Comparison of ENCODE assay signal across 10 cellular contexts in the genomic region with DNA sequence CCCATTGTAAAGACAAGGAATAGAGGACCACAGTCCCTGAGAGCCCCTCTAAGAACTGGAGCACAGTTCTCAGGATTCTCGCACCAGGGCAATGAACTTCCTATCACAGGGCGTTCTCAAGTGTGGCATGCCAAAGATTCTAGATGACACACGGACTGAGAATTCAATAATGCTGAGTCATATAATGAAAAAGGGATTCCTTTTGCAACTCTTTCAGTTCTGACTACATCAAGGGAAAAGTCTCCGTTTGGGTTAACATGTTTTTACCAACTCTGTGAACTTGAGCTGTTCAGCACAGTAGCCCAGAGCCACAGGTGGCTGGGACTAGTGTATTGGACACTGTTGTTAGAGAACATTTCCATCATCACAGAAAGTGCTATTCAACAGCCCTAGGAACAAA. TPM values are rescaled to one million over a fixed set of nuclear protein-coding genes. Genes with fewer than 3 reads are reported as not detected.
DNase-seq lines count a peak whose midpoint lies in the region; ATAC-seq and TF ChIP-seq lines count a peak whose summit lies in the region.
"Had no signal": no experiment of that assay in that cellular context is flagged by ENCODE, and none has a peak within 500 bp of the region (broad histone marks: within the 10 kb centered on the region; RNA-seq: fewer than 3 reads in every experiment).

No MANE protein-coding gene starts in this region.

- H3K27ac ChIP-seq in PC-3 (ENCODE audit: low read length) (peak overlapping the region; percentile 78), endodermal cell (ENCODE audit: low read depth, low read length) (no peak overlapping the region)
- H3K27ac ChIP-seq: HL-60 had no signal

- H3K36me3 Mint-ChIP-seq in activated T-cell treated with anti-CD3 and anti-CD28 coated beads, Interleukin-2, amount 50 U/mL, for 24 hours (ENCODE audit: low read depth) = peaks cover 68% of the 10 kb centered on the region
- peaks cover 34% of the 10 kb centered on the region for H3K36me3 Mint-ChIP-seq in endodermal cell (ENCODE audit: low read depth)

- peaks cover 18% of the 10 kb centered on the region for H3K36me3 ChIP-seq in PC-3 (ENCODE audit: low read depth, low read length)
- H3K36me3 ChIP-seq in endodermal cell (ENCODE audit: control insufficient read depth, insufficient read depth, low read length) = peaks cover 30% of the 10 kb centered on the region

- WGBS in endodermal cell (ENCODE audit: insufficient coverage in 1 of 2, insufficient read length in 1 of 2), 2 experiments = 84 to 100% methylated on average over 2 to 4 of the region's 4 CpGs

- H3K27me3 Mint-ChIP-seq in activated T-cell treated with anti-CD3 and anti-CD28 coated beads, Interleukin-2, amount 50 U/mL, for 24 hours = no peaks in the 10 kb centered on the region
- no peaks in the 10 kb centered on the region for H3K27me3 Mint-ChIP-seq in endodermal cell (ENCODE audit: insufficient read depth)

- peaks cover 71% of the 10 kb centered on the region for H3K79me2 ChIP-seq in PC-3 (ENCODE audit: low read length)

- peaks cover 4% of the 10 kb centered on the region for H3F3A ChIP-seq in PC-3 (ENCODE audit: low read length, unreplicated experiment)

- H4K20me1 ChIP-seq in PC-3 (ENCODE audit: low read length) = no peaks in the 10 kb centered on the region

- H3K27me3 ChIP-seq in PC-3 (ENCODE audit: low read length) = no peaks in the 10 kb centered on the region
- H3K27me3 ChIP-seq in endodermal cell (ENCODE audit: control insufficient read depth, insufficient read depth, low read length, poor library complexity, severe bottlenecking) = no peaks in the 10 kb centered on the region

- peak; percentile 67 for ATAC-seq in PC-3
- no peak for ATAC-seq in HG02884 (IDR thresholded peaks at IDR 0.05; ENCODE audit: unreplicated experiment)
- no peak for ATAC-seq in GM21528 (IDR thresholded peaks at IDR 0.05; ENCODE audit: low FRiP score, unreplicated experiment)

- H3K9me2 ChIP-seq in PC-3 (replicated peaks; ENCODE audit: low read length) = no peaks in the 10 kb centered on the region

- POLR2A ChIA-PET in PC-3 (lab: Charles Lee; ENCODE audit: unreplicated experiment) = no interaction called here

- H3K4me2 ChIP-seq in PC-3 (ENCODE audit: low read length) = peak overlapping the region; percentile 63

- H3K4me1 Mint-ChIP-seq in activated T-cell treated with anti-CD3 and anti-CD28 coated beads, Interleukin-2, amount 50 U/mL, for 24 hours (ENCODE audit: low read depth) = peaks cover 35% of the 10 kb centered on the region
- peaks cover 14% of the 10 kb centered on the region for H3K4me1 Mint-ChIP-seq in endodermal cell

- TF ChIP-seq CTCF in PC-3 (conservative IDR thresholded peaks at IDR 0.05; ENCODE audit: low read depth, low read length) (no peak), endodermal cell (conservative IDR thresholded peaks at IDR 0.05) (no peak), retinal pigment epithelial cell (conservative IDR thresholded peaks at IDR 0.05; ENCODE audit: low read depth, low read length) (no peak)

- H3K9ac ChIP-seq in PC-3 (ENCODE audit: low read length) = peak overlapping the region; percentile 30
- no peak overlapping the region for H3K9ac ChIP-seq in endodermal cell (ENCODE audit: extremely low read depth, low read length, poor library complexity, severe bottlenecking)

- H3K9me3 ChIP-seq in PC-3 (ENCODE audit: low read length) (no peaks in the 10 kb centered on the region), endodermal cell (ENCODE audit: control insufficient read depth, low read length) (no peaks in the 10 kb centered on the region)

- peak overlapping the region; percentile 85 for H3K27ac Mint-ChIP-seq in activated T-cell treated with anti-CD3 and anti-CD28 coated beads, Interleukin-2, amount 50 U/mL, for 24 hours
- H3K27ac Mint-ChIP-seq in endodermal cell = peak overlapping the region; percentile 86
- H3K27ac Mint-ChIP-seq: CD4-positive, CD25-positive, alpha-beta regulatory T cell had no signal

- no peak overlapping the region for H3K4me3 Mint-ChIP-seq in activated T-cell treated with anti-CD3 and anti-CD28 coated beads, Interleukin-2, amount 50 U/mL, for 24 hours
- H3K4me3 Mint-ChIP-seq in endodermal cell = no peak overlapping the region

- no peaks in the 10 kb centered on the region for H3K9me3 Mint-ChIP-seq in activated T-cell treated with anti-CD3 and anti-CD28 coated beads, Interleukin-2, amount 50 U/mL, for 24 hours
- no peaks in the 10 kb centered on the region for H3K9me3 Mint-ChIP-seq in endodermal cell
- H3K9me3 Mint-ChIP-seq: CD4-positive, CD25-positive, alpha-beta regulatory T cell had no signal

- DNase-seq in activated T-cell treated with anti-CD3 and anti-CD28 coated beads, Interleukin-2, amount 50 U/mL, for 24 hours = no peak
- no peak for DNase-seq in activated T-cell treated with anti-CD3 and anti-CD28 coated beads, Interleukin-2, amount 50 U/mL, for 48 hours
- DNase-seq in PC-3 = peak; percentile 97
- DNase-seq in endodermal cell = no peak
- peak; percentile 73 for DNase-seq in retinal pigment epithelial cell (ENCODE audit: low read depth)
- DNase-seq in globus pallidus (ENCODE audit: low spot score) = no peak
- DNase-seq: CD4-positive, CD25-positive, alpha-beta regulatory T cell had no signal

- peak overlapping the region; percentile 8; the same call in 1 of the 2 replicates for H2AFZ ChIP-seq in PC-3 (ENCODE audit: low read length)

- no TSS peak for BruUV-seq in PC-3 (replicated peaks; lab: Mats Ljungman, UMichigan)

- H3K4me1 ChIP-seq in PC-3 (ENCODE audit: insufficient read depth, low read length) (peaks cover 25% of the 10 kb centered on the region), endodermal cell (ENCODE audit: control insufficient read depth, insufficient read depth, low read length) (peaks cover 8% of the 10 kb centered on the region)

- CTCF ChIA-PET in PC-3 (lab: Charles Lee) = no interaction called here

- H3K4me3 ChIP-seq in PC-3 (ENCODE audit: low read length) = peak overlapping the region; percentile 37
- H3K4me3 ChIP-seq in endodermal cell (ENCODE audit: low read length) = no peak overlapping the region
- no peak overlapping the region for H3K4me3 ChIP-seq in retinal pigment epithelial cell (ENCODE audit: low read length)

- intact Hi-C loops in PC-3 (cut with micrococcal nuclease) = loop anchor here (1.0 kb wide), 2 partner anchors 22 to 70 kb away; a partner anchor contains a TSS

RNA-seq across cellular contexts. Expression of a gene that starts 3.4 kb away (rescaled TPM):
- total RNA-seq in PC-3 (2014; rRNA removed) = 27.5 and 28.5 TPM in 2 replicates
- total RNA-seq in endodermal cell = 10 to 100 TPM; 27.4 to 38.4 TPM
- polyA plus RNA-seq in endodermal cell (2013, experiment 1 of 2) = 24.3 TPM
- polyA plus RNA-seq in endodermal cell (2013, experiment 2 of 2) = 22.4 TPM

RNA-seq across cellular contexts. Expression of a gene that starts 3.8 kb away (rescaled TPM):
- total RNA-seq in PC-3 (2014; rRNA removed) (46.5 and 84.1 TPM in 2 replicates), endodermal cell (10 to 100 TPM; 29.4 to 36.3 TPM)
- polyA plus RNA-seq in endodermal cell (2013, experiment 1 of 2) = 35.8 TPM
- polyA plus RNA-seq in endodermal cell (2013, experiment 2 of 2) = 29.1 TPM

RNA-seq across cellular contexts. Expression of a gene that starts 22.4 kb away (rescaled TPM):
- total RNA-seq in PC-3 (2014; rRNA removed) (2.3 and 5.7 TPM in 2 replicates), endodermal cell (10 to 100 TPM; 14.0 to 18.9 TPM)
- 17.2 TPM for polyA plus RNA-seq in endodermal cell (2013, experiment 1 of 2)
- polyA plus RNA-seq in endodermal cell (2013, experiment 2 of 2) = 14.8 TPM

RNA-seq across cellular contexts. Expression of a gene that starts 24.1 kb away (rescaled TPM):
- total RNA-seq in PC-3 (2014; rRNA removed) (44.7 and 49.9 TPM in 2 replicates), endodermal cell (10 to 100 TPM in 1 of 2 donors, 1 to 10 TPM in 1; 8.5 to 11.7 TPM)
- 16.0 TPM for polyA plus RNA-seq in endodermal cell (2013, experiment 1 of 2)
- polyA plus RNA-seq in endodermal cell (2013, experiment 2 of 2) = 15.9 TPM

Comparison
In these comparisons a context has a peak if more than half of its experiments do, and no peak if none do; other contexts are left out.
1. DNase-seq: peak in PC-3 (single experiment) and retinal pigment epithelial cell (single experiment); none in activated T-cell treated with anti-CD3 and anti-CD28 coated beads, Interleukin-2, amount 50 U/mL, for 24 hours (single experiment), activated T-cell treated with anti-CD3 and anti-CD28 coated beads, Interleukin-2, amount 50 U/mL, for 48 hours (0 of 2), endodermal cell (single experiment) and globus pallidus (single experiment).